ENCODE assay signal across 23 cellular contexts in the genomic region with DNA sequence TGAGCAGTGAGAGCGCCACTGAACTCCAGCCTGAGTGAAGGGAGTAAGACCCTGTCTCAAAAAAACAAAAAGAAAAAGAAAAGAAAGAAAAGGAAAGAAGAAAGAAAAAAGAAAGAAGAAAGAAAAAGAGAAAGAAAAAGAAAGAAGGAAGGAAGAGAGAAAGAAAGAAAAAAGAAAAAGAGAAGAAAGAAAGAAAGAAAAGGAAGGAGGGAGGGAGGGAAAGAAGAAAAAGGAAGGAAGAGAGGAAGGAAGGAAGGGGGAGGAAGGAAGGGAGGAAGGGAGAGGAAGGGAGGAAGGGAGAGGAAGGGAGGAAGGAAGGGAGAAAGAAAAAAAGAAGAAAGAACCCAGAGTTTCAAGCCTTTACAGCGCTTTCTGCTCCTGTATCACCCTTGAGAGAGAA.
"Had no signal": no experiment of that assay in that cellular context is flagged by ENCODE, and none has a peak within 500 bp of the region (broad histone marks: within the 10 kb centered on the region; RNA-seq: fewer than 3 reads in every experiment).

No MANE protein-coding gene starts in this region.

- H3K27ac ChIP-seq: coronary artery, hepatocyte, left lung, neural progenitor cell, spleen, tibial artery, WERI-Rb-1 had no signal

- H3K36me3 Mint-ChIP-seq: activated naive CD8-positive, alpha-beta T cell; mesothelial cell of epicardium; naive thymus-derived CD8-positive, alpha-beta T cell; neural progenitor cell; T-cell had no signal

- H3K27me3 Mint-ChIP-seq: naive thymus-derived CD8-positive, alpha-beta T cell; stimulated activated naive CD8-positive, alpha-beta T cell treated with anti-CD3 and anti-CD28 coated beads, Interleukin-15, Interleukin-2, amounts not matched to agents 100 ng/mL and 50 ng/mL, for 24 hours; T-cell had no signal

- H3K9me3 ChIP-seq: adrenal gland, left lung, spleen, tibial artery had no signal

- H3K4me1 Mint-ChIP-seq: endodermal cell; immature natural killer cell; naive thymus-derived CD8-positive, alpha-beta T cell; T-cell had no signal

- H3K4me3 ChIP-seq: adrenal gland, coronary artery, hepatocyte, left lung, neural progenitor cell, spleen, tibial artery had no signal

- H3K4me3 Mint-ChIP-seq: activated CD8-positive, alpha-beta T cell treated with anti-CD3 and anti-CD28 coated beads, Interleukin-2, amount 10 ng/mL, durations not matched to agents 7 days and 5 days; activated naive CD8-positive, alpha-beta T cell; endodermal cell; immature natural killer cell; mesothelial cell of epicardium; naive thymus-derived CD8-positive, alpha-beta T cell; neural progenitor cell; stimulated activated naive CD8-positive, alpha-beta T cell treated with anti-CD3 and anti-CD28 coated beads, Interleukin-15, Interleukin-2, amounts not matched to agents 100 ng/mL and 50 ng/mL, for 24 hours; T-cell had no signal

- H3K36me3 ChIP-seq: adrenal gland, left lung, neural progenitor cell, spleen, tibial artery, WERI-Rb-1 had no signal

- ATAC-seq: activated CD8-positive, alpha-beta T cell treated with anti-CD3 and anti-CD28 coated beads, Interleukin-2, amount 10 ng/mL, durations not matched to agents 7 days and 5 days; naive thymus-derived CD8-positive, alpha-beta T cell; T-cell had no signal

- H3K4me1 ChIP-seq: left lung had no signal

- H3K27ac Mint-ChIP-seq: activated CD8-positive, alpha-beta T cell treated with anti-CD3 and anti-CD28 coated beads, Interleukin-2, amount 10 ng/mL, durations not matched to agents 7 days and 5 days; activated naive CD8-positive, alpha-beta T cell; activated T-helper 2 cell treated with anti-CD3 and anti-CD28 coated beads, Interferon-gamma antibody, Interleukin-2, Interleukin-4, amounts not matched to agents 10 μg/mL and 5 μg/mL and 100 μg/mL, durations not matched to agents 14 hours and 24 hours and 36 hours; endodermal cell; immature natural killer cell; mesothelial cell of epicardium; neural progenitor cell; stimulated activated naive CD8-positive, alpha-beta T cell treated with anti-CD3 and anti-CD28 coated beads, Interleukin-15, Interleukin-2, amounts not matched to agents 100 ng/mL and 50 ng/mL, for 24 hours; T-cell had no signal

- DNase-seq: activated CD4-positive, alpha-beta T cell treated with anti-CD3 and anti-CD28 coated beads for 1 hour; activated CD4-positive, alpha-beta T cell treated with anti-CD3 and anti-CD28 coated beads, Interleukin-2, amount 50 U/mL, for 1 hour; activated CD8-positive, alpha-beta T cell treated with anti-CD3 and anti-CD28 coated beads, Interleukin-2, amount 10 ng/mL, durations not matched to agents 7 days and 5 days; activated naive CD4-positive, alpha-beta T cell; cerebellar nuclear complex; endodermal cell; immature natural killer cell; left lung; naive thymus-derived CD8-positive, alpha-beta T cell; posterior cingulate gyrus; spleen; stimulated activated CD4-positive, alpha-beta T cell treated with anti-CD3 and anti-CD28 coated beads, Interleukin-4, amount 100 ng/mL, for 1 hour; T-cell; tibial artery; WERI-Rb-1 had no signal

- H3K27me3 ChIP-seq: adrenal gland, hepatocyte, left lung, neural progenitor cell, spleen, tibial artery had no signal

- H3K9me3 Mint-ChIP-seq: activated T-helper 2 cell treated with anti-CD3 and anti-CD28 coated beads, Interferon-gamma antibody, Interleukin-2, Interleukin-4, amounts not matched to agents 10 μg/mL and 5 μg/mL and 100 μg/mL, durations not matched to agents 14 hours and 24 hours and 36 hours; endodermal cell; immature natural killer cell; mesothelial cell of epicardium; naive thymus-derived CD8-positive, alpha-beta T cell; neural progenitor cell; stimulated activated naive CD8-positive, alpha-beta T cell treated with anti-CD3 and anti-CD28 coated beads, Interleukin-15, Interleukin-2, amounts not matched to agents 100 ng/mL and 50 ng/mL, for 24 hours; T-cell had no signal
